8 cellular contexts compared by ENCODE assay signal in genomic region chr11:106021181-106021966, GRCh38. TPM values are rescaled to one million over a fixed set of nuclear protein-coding genes. Genes with fewer than 3 reads are reported as not detected.
A peak's percentile ranks its signal among the peaks of the same experiment; 100 is the strongest.
DNase-seq lines count a peak whose midpoint lies in the region; ATAC-seq, FAIRE-seq and TF ChIP-seq lines count a peak whose summit lies in the region.

No MANE protein-coding gene starts in this region.

- no peak for FAIRE-seq in H54 (lab: Jason Lieb, UNC)

- peak overlapping the region; percentile 76 for H3K4me3 ChIP-seq in IMR-90 (ENCODE audit: insufficient read depth, low read depth, low read length)
- peak overlapping the region; percentile 87 for H3K4me3 ChIP-seq in iPS-18a (ENCODE audit: low read length)

- intact Hi-C loops in IMR-90 (cut with micrococcal nuclease), result no loop called here

- H2BK15ac ChIP-seq in IMR-90 (ENCODE audit: low read depth, low read length), result no peak overlapping the region

- peak overlapping the region; percentile 94 for H3K4me3 Mint-ChIP-seq in activated naive CD8-positive, alpha-beta T cell treated with anti-CD3 and anti-CD28 coated beads for 36 hours
- H3K4me3 Mint-ChIP-seq in stimulated activated memory B cell treated with anti-CD40 and anti-IgM and Interleukin-4, amounts not matched to agents 10 μg/mL and 1 μg/mL and 100 μg/mL, for 72 hours, result peak overlapping the region; percentile 80

- DNase-seq in GM04504 (ENCODE audit: low read depth) (peak; percentile 17), IMR-90 (peak; percentile 56), H54 (ENCODE audit: insufficient read length, low spot score) (no peak), amniotic stem cell (lab: John Stamatoyannopoulos, UW) (no peak)
- DNase-seq in activated naive CD8-positive, alpha-beta T cell treated with anti-CD3 and anti-CD28 coated beads for 36 hours, result no peak

- peak overlapping the region; percentile 63; the same call in 1 of the 2 replicates for H3K56ac ChIP-seq in IMR-90 (ENCODE audit: extremely low read depth, insufficient read depth, low read length)

- TF ChIP-seq POLR2A in IMR-90 (IDR thresholded peaks at IDR 0.05; ENCODE audit: low read depth, low read length), result no peak
- no peak for TF ChIP-seq POLR2A in H54 (IDR thresholded peaks at IDR 0.05; ENCODE audit: low read depth, low read length)

- no peaks in the 10 kb centered on the region; the same call in 1 of the 2 replicates for H3K4me1 ChIP-seq in IMR-90 (ENCODE audit: control insufficient read depth, insufficient read depth, low read length)
- peaks cover 9% of the 10 kb centered on the region for H3K4me1 ChIP-seq in iPS-18a (ENCODE audit: control insufficient read depth, low read depth, low read length)

- H3K27ac ChIP-seq in IMR-90 (ENCODE audit: insufficient read depth, low read length) (peak overlapping the region; percentile 61), iPS-18a (ENCODE audit: low read length) (peak overlapping the region; percentile 37)

- H3K27ac Mint-ChIP-seq in activated naive CD8-positive, alpha-beta T cell treated with anti-CD3 and anti-CD28 coated beads for 36 hours, result peak overlapping the region; percentile 87
- H3K27ac Mint-ChIP-seq in stimulated activated memory B cell treated with anti-CD40 and anti-IgM and Interleukin-4, amounts not matched to agents 10 μg/mL and 1 μg/mL and 100 μg/mL, for 72 hours, result peak overlapping the region; percentile 77

- peaks cover 3% of the 10 kb centered on the region; the same call in 1 of the 2 replicates for H3K9me1 ChIP-seq in IMR-90 (ENCODE audit: insufficient read depth, low read length)

- peak overlapping the region; percentile 77 for H3K14ac ChIP-seq in IMR-90 (replicated peaks; ENCODE audit: low read depth, low read length)

- dilution Hi-C loops in IMR-90 (cut with HindIII; ENCODE audit: low sequenced_read_pairs, unreplicated experiment), result no loop called here

- ATAC-seq in GM21528 (IDR thresholded peaks at IDR 0.05; ENCODE audit: low FRiP score, unreplicated experiment) (peak; percentile 29), IMR-90 (ENCODE audit: low read depth) (no peak)
- no peak for ATAC-seq in stimulated activated memory B cell treated with anti-CD40 and anti-IgM and Interleukin-4, amounts not matched to agents 10 μg/mL and 1 μg/mL and 100 μg/mL, for 72 hours

- TF ChIP-seq CTCF in IMR-90 (conservative IDR thresholded peaks at IDR 0.05; ENCODE audit: low read depth, low read length), result no peak

- no peak overlapping the region for H2BK20ac ChIP-seq in IMR-90 (ENCODE audit: low read depth, low read length)

- peak overlapping the region; percentile 99 for H2AFZ ChIP-seq in IMR-90 (replicated peaks; ENCODE audit: low read length, poor library complexity)

- WGBS in IMR-90 (ENCODE audit: extremely low coverage in 2 of 2, insufficient read length in 1 of 2), 2 experiments, result no CpG with 5 or more reads among the region's 18 CpGs

- peak overlapping the region; percentile 6 for H4K5ac ChIP-seq in IMR-90 (ENCODE audit: low read depth, low read length)

- no TSS peak for BruUV-seq in IMR-90 (replicated peaks; lab: Mats Ljungman, UMichigan)

- no peaks in the 10 kb centered on the region for H4K20me1 ChIP-seq in IMR-90 (ENCODE audit: insufficient read depth, low read length)

- H3K18ac ChIP-seq in IMR-90 (ENCODE audit: low read depth, low read length), result peak overlapping the region; percentile 33

- peak overlapping the region; percentile 35; the same call in 1 of the 2 replicates for H4K91ac ChIP-seq in IMR-90 (ENCODE audit: insufficient read depth, low read depth, low read length)

- POLR2A ChIA-PET in IMR-90 (lab: Charles Lee; ENCODE audit: unreplicated experiment), result no interaction called here

- peak overlapping the region; percentile 18 to 83; a peak in 3 of 4 replicates for H4K8ac ChIP-seq in IMR-90 (ENCODE audit: low read depth in 2 of 2, low read length in 2 of 2)

- peak overlapping the region; percentile 89; the same call in 1 of the 2 replicates for H3K23ac ChIP-seq in IMR-90 (ENCODE audit: low read depth, low read length)

- peaks cover 28% of the 10 kb centered on the region for H3K36me3 Mint-ChIP-seq in activated naive CD8-positive, alpha-beta T cell treated with anti-CD3 and anti-CD28 coated beads for 36 hours
- H3K36me3 Mint-ChIP-seq in stimulated activated memory B cell treated with anti-CD40 and anti-IgM and Interleukin-4, amounts not matched to agents 10 μg/mL and 1 μg/mL and 100 μg/mL, for 72 hours, result peaks cover 20% of the 10 kb centered on the region

- peak overlapping the region; percentile 82 for H3K4me2 ChIP-seq in IMR-90 (ENCODE audit: low read depth, low read length)

- H3K9me3 ChIP-seq in IMR-90 (ENCODE audit: control insufficient read depth, insufficient read depth, low read length) (no peaks in the 10 kb centered on the region), iPS-18a (ENCODE audit: control insufficient read depth, low read depth, low read length) (no peaks in the 10 kb centered on the region)

- peaks cover 38% of the 10 kb centered on the region for H3K4me1 Mint-ChIP-seq in activated naive CD8-positive, alpha-beta T cell treated with anti-CD3 and anti-CD28 coated beads for 36 hours
- H3K4me1 Mint-ChIP-seq in stimulated activated memory B cell treated with anti-CD40 and anti-IgM and Interleukin-4, amounts not matched to agents 10 μg/mL and 1 μg/mL and 100 μg/mL, for 72 hours, result peaks cover 40% of the 10 kb centered on the region

- peaks cover 4% of the 10 kb centered on the region for H3K9me3 Mint-ChIP-seq in activated naive CD8-positive, alpha-beta T cell treated with anti-CD3 and anti-CD28 coated beads for 36 hours
- H3K9me3 Mint-ChIP-seq in stimulated activated memory B cell treated with anti-CD40 and anti-IgM and Interleukin-4, amounts not matched to agents 10 μg/mL and 1 μg/mL and 100 μg/mL, for 72 hours, result no peaks in the 10 kb centered on the region

- H3K27me3 Mint-ChIP-seq in activated naive CD8-positive, alpha-beta T cell treated with anti-CD3 and anti-CD28 coated beads for 36 hours, result no peaks in the 10 kb centered on the region
- no peaks in the 10 kb centered on the region for H3K27me3 Mint-ChIP-seq in stimulated activated memory B cell treated with anti-CD40 and anti-IgM and Interleukin-4, amounts not matched to agents 10 μg/mL and 1 μg/mL and 100 μg/mL, for 72 hours

- H2AK9ac ChIP-seq in IMR-90 (replicated peaks; ENCODE audit: low read depth, low read length, poor library complexity), result peak overlapping the region; percentile 91

- peak overlapping the region; percentile 69 for H2BK5ac ChIP-seq in IMR-90 (ENCODE audit: low read depth, low read length, poor library complexity, severe bottlenecking)

- H3K27me3 ChIP-seq in IMR-90 (ENCODE audit: control insufficient read depth, insufficient read depth, low read length) (no peaks in the 10 kb centered on the region), iPS-18a (ENCODE audit: control insufficient read depth, insufficient read depth, low read length) (no peaks in the 10 kb centered on the region)

- in situ Hi-C loops in IMR-90 (cut with MboI; ENCODE audit: low sequenced_read_pairs), result no loop called here

- peak overlapping the region; percentile 86 for H3K4ac ChIP-seq in IMR-90 (ENCODE audit: low read depth, low read length)

- TF ChIP-seq RAD21 in IMR-90 (IDR thresholded peaks at IDR 0.05; ENCODE audit: low read length), result no peak

- peak overlapping the region; percentile 70 for H3K9ac ChIP-seq in IMR-90 (ENCODE audit: low read depth, low read length)
- peak overlapping the region; percentile 72 for H3K9ac ChIP-seq in iPS-18a (ENCODE audit: low read length)

- CTCF ChIA-PET in IMR-90 (lab: Yijun Ruan, JAX), result no interaction called here

- peak overlapping the region; percentile 66; the same call in 1 of the 2 replicates for H2BK120ac ChIP-seq in IMR-90 (ENCODE audit: low read depth, low read length)

- H3K36me3 ChIP-seq in IMR-90 (ENCODE audit: control insufficient read depth, insufficient read depth, low read length), result no peaks in the 10 kb centered on the region
- H3K36me3 ChIP-seq in iPS-18a (ENCODE audit: control insufficient read depth, low read depth, low read length), result no peaks in the 10 kb centered on the region

- H3K79me1 ChIP-seq in IMR-90 (ENCODE audit: low read depth in 1 of 2, low read length in 2 of 2), result peaks cover 16 to 35% of the 10 kb centered on the region in 2 experiments

- H2AK5ac ChIP-seq in IMR-90 (ENCODE audit: low read depth, low read length), result peak overlapping the region; percentile 13; the same call in 1 of the 2 replicates

TF ChIP-seq in IMR-90, 13 proteins besides CTCF, POLR2A, EP300 and RAD21:
- no peak for TF ChIP-seq RCOR1 (IDR thresholded peaks at IDR 0.05; ENCODE audit: insufficient replicate concordance, low read length)
- TF ChIP-seq CEBPB (IDR thresholded peaks at IDR 0.05; ENCODE audit: low read depth, low read length), result peak; percentile 92
- TF ChIP-seq CHD1 (IDR thresholded peaks at IDR 0.05; ENCODE audit: low read depth, low read length), result no peak

RNA-seq across cellular contexts. Expression of gene MSANTD4, which starts 0.7 kb away (rescaled TPM):
- total RNA-seq in IMR-90 (2012; rRNA removed), result 18.8 and 30.3 TPM in 2 replicates
- 6.3 and 9.4 TPM in 2 replicates for polyA plus RNA-seq in IMR-90 (2012; rRNA removed)
- 0.91 and 2.4 TPM in 2 replicates for polyA plus RNA-seq in IMR-90 (2012; cell fraction: cytosol; rRNA removed)
- polyA plus RNA-seq in IMR-90 (2012; cell fraction: nucleus; rRNA removed; ENCODE audit: low replicate concordance), result 4.5 and 5.1 TPM in 2 replicates
- 10 to 100 TPM; 13.4 to 13.8 TPM for total RNA-seq in activated naive CD8-positive, alpha-beta T cell treated with anti-CD3 and anti-CD28 coated beads for 36 hours

RNA-seq across cellular contexts. Expression of gene KBTBD3, which starts 55.8 kb away (rescaled TPM):
- total RNA-seq in IMR-90 (2012; rRNA removed), result 1.6 and 2.2 TPM in 2 replicates
- 0.85 and 1.7 TPM in 2 replicates for polyA plus RNA-seq in IMR-90 (2012; rRNA removed)
- polyA plus RNA-seq in IMR-90 (2012; cell fraction: cytosol; rRNA removed), result 0.25 and 0.32 TPM in 2 replicates
- 0.10 and 1.2 TPM in 2 replicates for polyA plus RNA-seq in IMR-90 (2012; cell fraction: nucleus; rRNA removed; ENCODE audit: low replicate concordance)
- total RNA-seq in activated naive CD8-positive, alpha-beta T cell treated with anti-CD3 and anti-CD28 coated beads for 36 hours, result 1 to 10 TPM; 4.8 to 6.4 TPM

RNA-seq across cellular contexts. Expression of gene AASDHPPT, which starts 56.1 kb away (rescaled TPM):
- total RNA-seq in IMR-90 (2012; rRNA removed), result 56.3 and 72.2 TPM in 2 replicates
- polyA plus RNA-seq in IMR-90 (2012; rRNA removed), result 19.6 and 22.0 TPM in 2 replicates
- 9.6 and 13.4 TPM in 2 replicates for polyA plus RNA-seq in IMR-90 (2012; cell fraction: cytosol; rRNA removed)
- 4.0 and 6.7 TPM in 2 replicates for polyA plus RNA-seq in IMR-90 (2012; cell fraction: nucleus; rRNA removed; ENCODE audit: low replicate concordance)
- total RNA-seq in activated naive CD8-positive, alpha-beta T cell treated with anti-CD3 and anti-CD28 coated beads for 36 hours, result 10 to 100 TPM; 58.5 to 60.4 TPM

Comparison
In these comparisons a context has a peak if more than half of its experiments do, and no peak if none do; other contexts are left out.
1. DNase-seq: peak in GM04504 (single experiment) and IMR-90 (single experiment); none in activated naive CD8-positive, alpha-beta T cell treated with anti-CD3 and anti-CD28 coated beads for 36 hours (single experiment), H54 (single experiment) and amniotic stem cell (single experiment).